20 cellular contexts compared by ENCODE assay signal in the genomic region with DNA sequence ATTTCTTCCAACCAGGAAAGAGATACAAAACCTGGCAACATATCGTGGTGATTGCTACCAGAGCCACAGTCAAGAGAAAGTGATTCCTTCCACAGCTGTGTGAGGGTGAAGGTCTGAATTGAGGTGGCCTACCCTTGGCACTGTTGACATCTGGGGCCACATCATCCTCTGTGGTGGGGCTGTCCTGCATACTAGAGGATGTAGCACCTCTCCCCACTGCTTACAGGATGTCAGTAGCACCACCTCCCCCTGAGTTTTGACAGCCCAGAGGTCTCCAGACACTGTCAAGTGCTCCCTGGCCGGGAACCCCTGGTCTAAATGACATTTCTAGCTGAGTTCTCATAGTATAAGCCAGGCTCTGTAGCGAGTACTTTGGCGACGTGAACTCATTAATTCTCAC. TPM values are rescaled to one million over a fixed set of nuclear protein-coding genes. Genes with fewer than 3 reads are reported as not detected.
DNase-seq lines count a peak whose midpoint lies in the region; ATAC-seq and TF ChIP-seq lines count a peak whose summit lies in the region.
"Had no signal": no experiment of that assay in that cellular context is flagged by ENCODE, and none has a peak within 500 bp of the region (broad histone marks: within the 10 kb centered on the region; RNA-seq: fewer than 3 reads in every experiment).

No MANE protein-coding gene starts in this region.

- no peaks in the 10 kb centered on the region for H3K27me3 Mint-ChIP-seq in activated CD4-positive, alpha-beta memory T cell treated with anti-CD3 and anti-CD28 coated beads for 36 hours
- H3K27me3 Mint-ChIP-seq in stimulated activated naive CD8-positive, alpha-beta T cell treated with anti-CD3 and anti-CD28 coated beads, Interleukin-15, amount 100 ng/mL, for 72 hours = no peaks in the 10 kb centered on the region
- H3K27me3 Mint-ChIP-seq: type B pancreatic cell had no signal

- peaks cover 1% of the 10 kb centered on the region for H3K4me1 Mint-ChIP-seq in activated CD4-positive, alpha-beta memory T cell treated with anti-CD3 and anti-CD28 coated beads for 36 hours (ENCODE audit: low read depth)
- peaks cover 5% of the 10 kb centered on the region for H3K4me1 Mint-ChIP-seq in stimulated activated naive CD8-positive, alpha-beta T cell treated with anti-CD3 and anti-CD28 coated beads, Interleukin-15, amount 100 ng/mL, for 72 hours

- peaks cover 29% of the 10 kb centered on the region for H3K36me3 Mint-ChIP-seq in activated CD4-positive, alpha-beta memory T cell treated with anti-CD3 and anti-CD28 coated beads for 36 hours

- intact Hi-C loops in right cardiac atrium (cut with DNase I) = loop anchor here in 1 of 4 donors (10.0 kb wide), 1 partner anchor 315 kb away; no protein-coding TSS in a partner anchor
- intact Hi-C loops in Right ventricle myocardium inferior (cut with DNase I) = no loop called here
- intact Hi-C loops in activated CD4-positive, alpha-beta memory T cell treated with anti-CD3 and anti-CD28 coated beads for 36 hours (cut with micrococcal nuclease) = no loop called here
- intact Hi-C loops in lower lobe of right lung (cut with DNase I) = no loop called here

- H3K36me3 ChIP-seq in lower lobe of right lung = peaks cover 92% of the 10 kb centered on the region

- H3K27ac ChIP-seq in right cardiac atrium (ENCODE audit: low read length) (no peak overlapping the region), lower lobe of right lung (no peak overlapping the region)
- H3K27ac ChIP-seq: dorsolateral prefrontal cortex, hepatocyte had no signal

- 73% methylated on average over 5 of the region's 5 CpGs for WGBS in right cardiac atrium

- H3K4me3 ChIP-seq in right cardiac atrium (ENCODE audit: low read length) = no peak overlapping the region
- no peak overlapping the region for H3K4me3 ChIP-seq in lower lobe of right lung
- H3K4me3 ChIP-seq in foreskin fibroblast (ENCODE audit: low read depth in 1 of 2, low read length in 2 of 2) = no peak overlapping the region
- H3K4me3 ChIP-seq: dorsolateral prefrontal cortex, hepatocyte had no signal

- H3K27me3 ChIP-seq in right cardiac atrium (ENCODE audit: control insufficient read depth, insufficient read depth) (no peaks in the 10 kb centered on the region), lower lobe of right lung (ENCODE audit: low read depth) (no peaks in the 10 kb centered on the region)
- H3K27me3 ChIP-seq: dorsolateral prefrontal cortex, hepatocyte had no signal

- H3K9me3 Mint-ChIP-seq in activated CD4-positive, alpha-beta memory T cell treated with anti-CD3 and anti-CD28 coated beads for 36 hours = no peaks in the 10 kb centered on the region
- H3K9me3 Mint-ChIP-seq in stimulated activated naive CD8-positive, alpha-beta T cell treated with anti-CD3 and anti-CD28 coated beads, Interleukin-15, amount 100 ng/mL, for 72 hours = no peaks in the 10 kb centered on the region
- H3K9me3 Mint-ChIP-seq: type B pancreatic cell had no signal

- H3K4me1 ChIP-seq in right cardiac atrium (ENCODE audit: control insufficient read depth, insufficient read depth, low read length) (no peaks in the 10 kb centered on the region), lower lobe of right lung (no peaks in the 10 kb centered on the region)

- POLR2A ChIA-PET in activated CD4-positive, alpha-beta memory T cell treated with anti-CD3 and anti-CD28 coated beads for 36 hours (lab: Charles Lee) = interaction anchor here (0.6 kb wide), 1 partner anchor 1385 kb away, joined by 4 read pairs; no protein-coding TSS in a partner anchor

- H3K9me3 ChIP-seq in right cardiac atrium (ENCODE audit: control insufficient read depth, low read length) (no peaks in the 10 kb centered on the region), lower lobe of right lung (no peaks in the 10 kb centered on the region)

- H3K4me3 Mint-ChIP-seq in activated CD4-positive, alpha-beta memory T cell treated with anti-CD3 and anti-CD28 coated beads for 36 hours = no peak overlapping the region
- no peak overlapping the region for H3K4me3 Mint-ChIP-seq in stimulated activated naive CD8-positive, alpha-beta T cell treated with anti-CD3 and anti-CD28 coated beads, Interleukin-15, amount 100 ng/mL, for 72 hours
- H3K4me3 Mint-ChIP-seq: type B pancreatic cell had no signal

- TF ChIP-seq CTCF in lower lobe of right lung (IDR thresholded peaks at IDR 0.05) (no peak), foreskin fibroblast (IDR thresholded peaks at IDR 0.05; ENCODE audit: low read depth, low read length) (no peak)

- ATAC-seq in right cardiac atrium (peak in 1 of 2 donors; percentile 24), Right ventricle myocardium inferior (no peak), lower lobe of right lung (peak; percentile 67 to 73)
- ATAC-seq in stimulated activated naive CD8-positive, alpha-beta T cell treated with anti-CD3 and anti-CD28 coated beads, Interleukin-15, amount 100 ng/mL, for 72 hours = peak; percentile 100

- H3K27ac Mint-ChIP-seq in activated CD4-positive, alpha-beta memory T cell treated with anti-CD3 and anti-CD28 coated beads for 36 hours = no peak overlapping the region
- no peak overlapping the region for H3K27ac Mint-ChIP-seq in stimulated activated naive CD8-positive, alpha-beta T cell treated with anti-CD3 and anti-CD28 coated beads, Interleukin-15, amount 100 ng/mL, for 72 hours
- H3K27ac Mint-ChIP-seq: type B pancreatic cell had no signal

- CTCF ChIA-PET in activated CD4-positive, alpha-beta memory T cell treated with anti-CD3 and anti-CD28 coated beads for 36 hours (lab: Charles Lee) = interaction anchor here (0.9 to 1.8 kb wide), 3 partner anchors 20 to 53 kb away, joined by 3 to 5 read pairs (median 3); no protein-coding TSS in a partner anchor

- DNase-seq in right cardiac atrium (peak in 2 of 3 donors; percentile 1 to 12), Right ventricle myocardium inferior (ENCODE audit: missing footprints) (no peak), lower lobe of right lung (no peak), foreskin fibroblast (no peak), DMS79 treated with DMSO at 0.1 percent for 48 hours (lab: John Stamatoyannopoulos, UW) (no peak)
- peak; percentile 40 for DNase-seq in activated CD4-positive, alpha-beta memory T cell treated with anti-CD3 and anti-CD28 coated beads for 36 hours
- DNase-seq in stimulated activated naive CD8-positive, alpha-beta T cell treated with anti-CD3 and anti-CD28 coated beads, Interleukin-15, amount 100 ng/mL, for 72 hours = no peak
- DNase-seq: central memory CD4-positive, alpha-beta T cell; dorsolateral prefrontal cortex; GOT3; islet precursor cell; mammary epithelial cell; NCI-H1417; NCI-H510A treated with DMSO at 0.1 percent for 48 hours; posterior cingulate gyrus; stimulated activated CD4-positive, alpha-beta T cell treated with anti-CD3 and anti-CD28 coated beads, Interleukin-1b, Interleukin-23, amount 100 ng/mL, for 48 hours had no signal

RNA-seq across cellular contexts. Expression of gene PTGER1, which starts 15.5 kb away (rescaled TPM):
- total RNA-seq in right cardiac atrium = under 1 TPM in 1 of 4 donors, not detected in 3; 0.33 TPM
- polyA plus RNA-seq in right cardiac atrium = not detected
- total RNA-seq in Right ventricle myocardium inferior = not detected
- total RNA-seq in activated CD4-positive, alpha-beta memory T cell treated with anti-CD3 and anti-CD28 coated beads for 36 hours = under 1 TPM; 0.29 to 0.41 TPM
- 0.62 TPM for total RNA-seq in lower lobe of right lung
- total RNA-seq: Daoy, skeletal muscle tissue had no signal
- polyA plus RNA-seq: mammary epithelial cell had no signal

RNA-seq across cellular contexts. Expression of gene PKN1, which starts 26.6 kb away (rescaled TPM):
- total RNA-seq in right cardiac atrium (100 to 1,000 TPM; 122 to 138 (median 130) TPM), Right ventricle myocardium inferior (149 TPM), lower lobe of right lung (147 TPM)
- polyA plus RNA-seq in right cardiac atrium = 79.3 TPM
- 100 to 1,000 TPM; 188 to 207 TPM for total RNA-seq in activated CD4-positive, alpha-beta memory T cell treated with anti-CD3 and anti-CD28 coated beads for 36 hours

RNA-seq across cellular contexts. Expression of gene GIPC1, which starts 36.2 kb away (rescaled TPM):
- total RNA-seq in right cardiac atrium = 10 to 100 TPM; 47.0 to 57.3 (median 49.3) TPM
- 52.6 TPM for polyA plus RNA-seq in right cardiac atrium
- 50.0 TPM for total RNA-seq in Right ventricle myocardium inferior
- total RNA-seq in activated CD4-positive, alpha-beta memory T cell treated with anti-CD3 and anti-CD28 coated beads for 36 hours = 10 to 100 TPM; 31.5 to 35.2 TPM
- total RNA-seq in lower lobe of right lung = 72.1 TPM

RNA-seq across cellular contexts. Expression of gene DDX39A, which starts 40.6 kb away (rescaled TPM):
- total RNA-seq in right cardiac atrium = 10 to 100 TPM; 20.7 to 34.7 (median 30.2) TPM
- polyA plus RNA-seq in right cardiac atrium = 30.3 TPM
- total RNA-seq in Right ventricle myocardium inferior = 32.2 TPM
- 100 to 1,000 TPM; 200 to 204 TPM for total RNA-seq in activated CD4-positive, alpha-beta memory T cell treated with anti-CD3 and anti-CD28 coated beads for 36 hours
- 59.3 TPM for total RNA-seq in lower lobe of right lung

RNA-seq across cellular contexts. Expression of gene DNAJB1, which starts 58.5 kb away (rescaled TPM):
- total RNA-seq in right cardiac atrium (10 to 100 TPM; 46.7 to 69.5 (median 61.4) TPM), Right ventricle myocardium inferior (46.9 TPM), lower lobe of right lung (92.5 TPM)
- 50.6 TPM for polyA plus RNA-seq in right cardiac atrium
- total RNA-seq in activated CD4-positive, alpha-beta memory T cell treated with anti-CD3 and anti-CD28 coated beads for 36 hours = 10 to 100 TPM; 71.2 to 76.5 TPM

Comparison
In these comparisons a context has a peak if more than half of its experiments do, and no peak if none do; other contexts are left out.
1. DNase-seq: peak in right cardiac atrium (2 of 3) and activated CD4-positive, alpha-beta memory T cell treated with anti-CD3 and anti-CD28 coated beads for 36 hours (single experiment); none in Right ventricle myocardium inferior (single experiment), lower lobe of right lung (single experiment), stimulated activated naive CD8-positive, alpha-beta T cell treated with anti-CD3 and anti-CD28 coated beads, Interleukin-15, amount 100 ng/mL, for 72 hours (0 of 2), foreskin fibroblast (0 of 2) and DMS79 treated with DMSO at 0.1 percent for 48 hours (single experiment).